In the genomic region with DNA sequence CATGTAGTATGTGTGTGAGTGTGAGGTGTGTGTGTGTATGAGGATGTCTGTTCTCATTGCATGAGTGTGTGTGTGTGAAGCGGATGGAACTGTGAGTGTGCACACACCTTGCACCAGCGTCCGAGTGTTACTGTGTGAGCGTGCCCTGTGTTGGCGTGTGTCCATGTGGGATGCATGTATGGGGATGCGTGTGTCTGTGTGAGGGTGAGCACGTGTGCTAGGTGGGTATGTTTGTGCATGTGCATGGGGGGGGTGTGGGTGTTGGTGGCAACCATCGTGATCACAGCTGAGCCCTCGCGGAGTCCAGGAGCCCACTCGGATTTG, we compare ENCODE assay signal across 22 cellular contexts. TPM values are rescaled to one million over a fixed set of nuclear protein-coding genes. Genes with fewer than 3 reads are reported as not detected.
"Had no signal": no experiment of that assay in that cellular context is flagged by ENCODE, and none has a peak within 500 bp of the region (broad histone marks: within the 10 kb centered on the region; RNA-seq: fewer than 3 reads in every experiment).

No MANE protein-coding gene starts in this region.

- H3K36me3 ChIP-seq: esophagus muscularis mucosa, gastrocnemius medialis, left ventricle myocardium inferior, neutrophil, pancreas, right atrium auricular region, tibial nerve, vagina had no signal

- H3K4me1 Mint-ChIP-seq: activated naive CD8-positive, alpha-beta T cell treated with anti-CD3 and anti-CD28 coated beads for 36 hours; activated T-helper 17 cell treated with anti-CD3 and anti-CD28 coated beads, Interleukin-2, amount 50 U/mL, for 72 hours; T-cell had no signal

- H3K9me3 ChIP-seq: esophagus muscularis mucosa, gastrocnemius medialis, left ventricle myocardium inferior, neutrophil, pancreas, psoas muscle, right atrium auricular region, tibial nerve, vagina had no signal

- H3K9me3 Mint-ChIP-seq: activated naive CD8-positive, alpha-beta T cell treated with anti-CD3 and anti-CD28 coated beads for 36 hours; activated T-helper 17 cell treated with anti-CD3 and anti-CD28 coated beads, Interleukin-2, amount 50 U/mL, for 72 hours; central memory CD8-positive, alpha-beta T cell; effector memory CD8-positive, alpha-beta T cell; stimulated activated naive CD8-positive, alpha-beta T cell treated with anti-CD3 and anti-CD28 coated beads, Interleukin-15, Interleukin-2, amounts not matched to agents 100 ng/mL and 50 ng/mL, for 24 hours; T-cell had no signal

- H3K36me3 Mint-ChIP-seq: activated naive CD8-positive, alpha-beta T cell treated with anti-CD3 and anti-CD28 coated beads for 36 hours; T-cell had no signal

- DNase-seq: activated naive CD4-positive, alpha-beta T cell treated with Interleukin-2 at 50 U/mL for 16 hours; activated naive CD8-positive, alpha-beta T cell treated with anti-CD3 and anti-CD28 coated beads for 36 hours; activated T-cell treated with anti-CD3 and anti-CD28 coated beads, Interleukin-2, amount 50 U/mL, for 1 hour; effector memory CD8-positive, alpha-beta T cell; gastrocnemius medialis; hippocampal formation; kidney glomerular epithelial cell; left ventricle myocardium inferior; mesenchymal stem cell; stimulated activated CD4-positive, alpha-beta T cell treated with anti-CD3 and anti-CD28 coated beads, Interleukin-4, amount 100 ng/mL, for 24 hours; T-cell had no signal

- H3K4me3 ChIP-seq: esophagus muscularis mucosa, gastrocnemius medialis, left ventricle myocardium inferior, pancreas, psoas muscle, right atrium auricular region, tibial nerve, vagina had no signal

- H3K4me3 Mint-ChIP-seq: activated naive CD8-positive, alpha-beta T cell treated with anti-CD3 and anti-CD28 coated beads for 36 hours; activated T-helper 17 cell treated with anti-CD3 and anti-CD28 coated beads, Interleukin-2, amount 50 U/mL, for 72 hours; central memory CD8-positive, alpha-beta T cell; effector memory CD8-positive, alpha-beta T cell; stimulated activated naive CD8-positive, alpha-beta T cell treated with anti-CD3 and anti-CD28 coated beads, Interleukin-15, Interleukin-2, amounts not matched to agents 100 ng/mL and 50 ng/mL, for 24 hours; T-cell had no signal

- ATAC-seq: activated T-helper 17 cell treated with anti-CD3 and anti-CD28 coated beads, Interleukin-2, amount 50 U/mL, for 72 hours; effector memory CD8-positive, alpha-beta T cell; gastrocnemius medialis; pancreas; psoas muscle; T-cell had no signal

- H3K27me3 ChIP-seq: pancreas, right atrium auricular region, vagina had no signal

- H3K27ac Mint-ChIP-seq: activated naive CD8-positive, alpha-beta T cell treated with anti-CD3 and anti-CD28 coated beads for 36 hours; activated T-helper 17 cell treated with anti-CD3 and anti-CD28 coated beads, Interleukin-2, amount 50 U/mL, for 72 hours; effector memory CD8-positive, alpha-beta T cell; stimulated activated naive CD8-positive, alpha-beta T cell treated with anti-CD3 and anti-CD28 coated beads, Interleukin-15, Interleukin-2, amounts not matched to agents 100 ng/mL and 50 ng/mL, for 24 hours had no signal

- H3K27ac ChIP-seq: esophagus muscularis mucosa, gastrocnemius medialis, left ventricle myocardium inferior, neutrophil, pancreas, psoas muscle, right atrium auricular region, tibial nerve, vagina had no signal

- H3K4me1 ChIP-seq: gastrocnemius medialis, pancreas, psoas muscle had no signal

RNA-seq across cellular contexts. Expression of a gene that starts 6.4 kb away (rescaled TPM):
- total RNA-seq: activated naive CD8-positive, alpha-beta T cell treated with anti-CD3 and anti-CD28 coated beads for 36 hours; myocyte had no signal
